14 cellular contexts compared by ENCODE assay signal in the genomic region with DNA sequence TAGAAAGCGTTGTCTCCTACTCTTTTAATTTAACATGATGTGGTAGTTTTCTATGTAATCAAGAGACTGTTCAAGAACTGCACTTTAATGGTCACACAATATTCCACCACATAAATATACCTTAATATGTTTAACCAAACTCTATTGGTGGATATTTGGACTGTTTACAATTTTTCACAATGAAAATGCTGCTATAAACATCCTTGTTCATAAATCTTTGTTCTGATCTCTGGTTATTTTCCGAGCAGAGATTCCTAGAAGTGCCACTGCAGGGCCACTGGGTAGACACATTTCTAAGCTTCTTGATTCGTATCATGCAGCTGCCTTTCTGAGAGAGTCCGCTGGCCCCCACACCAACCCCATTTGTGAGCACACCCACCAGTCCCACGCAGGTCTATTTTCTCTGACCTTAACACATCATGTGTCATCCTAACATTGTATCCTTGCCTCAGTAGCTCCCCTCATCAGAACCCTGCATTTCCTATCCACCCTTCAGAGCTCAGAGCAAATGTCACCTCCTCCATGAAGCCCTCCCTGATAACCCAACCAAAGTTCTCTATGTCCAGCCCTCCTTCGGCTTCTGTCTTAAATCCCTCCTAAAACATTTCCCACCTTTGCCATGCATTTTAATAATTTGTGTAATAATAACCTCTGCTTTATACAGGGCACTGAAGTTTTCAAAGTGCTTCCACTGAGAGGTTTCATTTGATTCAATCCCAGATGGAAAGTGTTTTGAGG. TPM values are rescaled to one million over a fixed set of nuclear protein-coding genes. Genes with fewer than 3 reads are reported as not detected.
A peak's percentile ranks its signal among the peaks of the same experiment; 100 is the strongest.
DNase-seq lines count a peak whose midpoint lies in the region; ATAC-seq and TF ChIP-seq lines count a peak whose summit lies in the region.
"Had no signal": no experiment of that assay in that cellular context is flagged by ENCODE, and none has a peak within 500 bp of the region (broad histone marks: within the 10 kb centered on the region; RNA-seq: fewer than 3 reads in every experiment).

No MANE protein-coding gene starts in this region.

- DNase-seq in body of pancreas, result no peak
- no peak for DNase-seq in mesothelial cell of epicardium (ENCODE audit: low spot score in 2 of 2, unreplicated experiment in 2 of 2)
- no peak for DNase-seq in stomach
- no peak for DNase-seq in activated T-cell treated with anti-CD3 and anti-CD28 coated beads, Interleukin-2, amount 50 U/mL, for 4 hours
- DNase-seq: COR-L47, Karpas-422, MG63, NCI-H1092, NCI-H2081 treated with DMSO at 0.1 percent for 48 hours, NCI-H524, PC-9 had no signal

- H3K27ac Mint-ChIP-seq in mesothelial cell of epicardium, result peak overlapping the region; percentile 59

- no peak for TF ChIP-seq CTCF in body of pancreas (IDR thresholded peaks at IDR 0.05)
- TF ChIP-seq CTCF in mesothelial cell of epicardium (IDR thresholded peaks at IDR 0.05; ENCODE audit: unreplicated experiment), result no peak
- TF ChIP-seq CTCF in stomach (IDR thresholded peaks at IDR 0.05), result no peak

- H3K9ac ChIP-seq in BLaER1, result no peak overlapping the region

- no peak overlapping the region for H3K4me3 Mint-ChIP-seq in mesothelial cell of epicardium
- no peak overlapping the region for H3K4me3 Mint-ChIP-seq in activated T-cell treated with anti-CD3 and anti-CD28 coated beads, Interleukin-2, amount 50 U/mL, for 4 hours

- H3K4me3 ChIP-seq in BLaER1, result no peak overlapping the region
- no peak overlapping the region for H3K4me3 ChIP-seq in body of pancreas
- no peak overlapping the region for H3K4me3 ChIP-seq in stomach
- H3K4me3 ChIP-seq: MG63, PC-9 had no signal

- TF ChIP-seq EP300 in stomach (IDR thresholded peaks at IDR 0.05), result no peak

- no peaks in the 10 kb centered on the region for H3K9me3 Mint-ChIP-seq in mesothelial cell of epicardium
- no peaks in the 10 kb centered on the region for H3K9me3 Mint-ChIP-seq in activated T-cell treated with anti-CD3 and anti-CD28 coated beads, Interleukin-2, amount 50 U/mL, for 4 hours

- H3K4me1 ChIP-seq in BLaER1, result peaks cover 31% of the 10 kb centered on the region
- H3K4me1 ChIP-seq in body of pancreas, result peaks cover 83% of the 10 kb centered on the region
- H3K4me1 ChIP-seq in stomach, result peaks cover 31 to 48% (median 40%) of the 10 kb centered on the region in 4 donors

- ATAC-seq in body of pancreas (no peak), HG03565 (IDR thresholded peaks at IDR 0.05; ENCODE audit: unreplicated experiment) (no peak), HG03571 (IDR thresholded peaks at IDR 0.05; ENCODE audit: unreplicated experiment) (no peak)
- no peak for ATAC-seq in activated T-cell treated with anti-CD3 and anti-CD28 coated beads, Interleukin-2, amount 50 U/mL, for 4 hours

- no peaks in the 10 kb centered on the region for H3K36me3 ChIP-seq in BLaER1
- H3K36me3 ChIP-seq in body of pancreas (replicated peaks in 1 of 2; ENCODE audit: insufficient read depth in 1 of 2, low read depth in 2 of 2), result no peaks in the 10 kb centered on the region
- H3K36me3 ChIP-seq in stomach, result no peaks in the 10 kb centered on the region
- H3K36me3 ChIP-seq: MG63 had no signal

- whole genome bisulfite sequencing in body of pancreas, 2 donors, result 68% methylated on average over 6 of the region's 6 CpGs
- WGBS in stomach, 5 donors, result 66 to 85% (median 78%) methylated on average over 6 of the region's 6 CpGs

- peaks cover 24% of the 10 kb centered on the region for H3K4me1 Mint-ChIP-seq in mesothelial cell of epicardium
- no peaks in the 10 kb centered on the region for H3K4me1 Mint-ChIP-seq in activated T-cell treated with anti-CD3 and anti-CD28 coated beads, Interleukin-2, amount 50 U/mL, for 4 hours (ENCODE audit: low read depth)

- no peaks in the 10 kb centered on the region for H3K27me3 Mint-ChIP-seq in mesothelial cell of epicardium (ENCODE audit: low read depth)
- no peaks in the 10 kb centered on the region for H3K27me3 Mint-ChIP-seq in activated T-cell treated with anti-CD3 and anti-CD28 coated beads, Interleukin-2, amount 50 U/mL, for 4 hours (ENCODE audit: low read depth)

- H3K27me3 ChIP-seq in BLaER1 (no peaks in the 10 kb centered on the region), body of pancreas (no peaks in the 10 kb centered on the region), stomach (peaks cover 0 to 11% (median 0%) of the 10 kb centered on the region in 3 donors)
- H3K27me3 ChIP-seq: MG63 had no signal

- intact Hi-C loops in body of pancreas (cut with DNase I) (no loop called here), stomach (cut with DNase I; ENCODE audit: low total_unique reads) (no loop called here)

- H3K36me3 Mint-ChIP-seq in mesothelial cell of epicardium, result no peaks in the 10 kb centered on the region
- H3K36me3 Mint-ChIP-seq in activated T-cell treated with anti-CD3 and anti-CD28 coated beads, Interleukin-2, amount 50 U/mL, for 4 hours (ENCODE audit: insufficient read depth), result no peaks in the 10 kb centered on the region

- TF ChIP-seq POLR2A in body of pancreas (IDR thresholded peaks at IDR 0.05) (no peak), stomach (IDR thresholded peaks at IDR 0.05) (no peak)

- H4K20me1 ChIP-seq in BLaER1, result no peaks in the 10 kb centered on the region

- H3K4me2 ChIP-seq in BLaER1, result 0 out of 2 replicates have a peak overlapping the region, but pooled peaks have one; percentile 90

- H3K9me3 ChIP-seq in BLaER1, result no peaks in the 10 kb centered on the region; the same call in 1 of the 2 replicates
- no peaks in the 10 kb centered on the region for H3K9me3 ChIP-seq in body of pancreas
- H3K9me3 ChIP-seq in stomach, result no peaks in the 10 kb centered on the region
- H3K9me3 ChIP-seq: MG63 had no signal

- H3K27ac ChIP-seq in BLaER1 (no peak overlapping the region), body of pancreas (peak overlapping the region; percentile 92 to 98 (median 94)), stomach (peak overlapping the region in 3 of 5 donors; percentile 25 to 81 (median 74))
- H3K27ac ChIP-seq: PC-9 had no signal

RNA-seq across cellular contexts. Expression of gene KCNK3, which starts 26.6 kb away (rescaled TPM):
- total RNA-seq in body of pancreas (10 to 100 TPM; 10.5 to 20.5 TPM), mesothelial cell of epicardium (6.3 to 6.9 TPM (median 6.6 TPM) in 3 replicates), stomach (10 to 100 TPM in 1 of 5 donors, 1 to 10 TPM in 3, under 1 TPM in 1; 0.87 to 22.8 (median 2.0) TPM)
- 1 to 10 TPM in 2 of 3 donors, under 1 TPM in 1; 0.62 to 2.8 (median 1.8) TPM for polyA plus RNA-seq in stomach
- total RNA-seq in activated T-cell treated with anti-CD3 and anti-CD28 coated beads, Interleukin-2, amount 50 U/mL, for 4 hours, result under 1 TPM; 0.08 to 0.16 (median 0.08) TPM
- total RNA-seq: PC-9 had no signal

RNA-seq across cellular contexts. Expression of gene SLC35F6, which starts 45.0 kb away (rescaled TPM):
- total RNA-seq in body of pancreas (10 to 100 TPM; 17.8 to 21.8 TPM), mesothelial cell of epicardium (25.2 to 26.8 TPM (median 26.0 TPM) in 3 replicates), stomach (10 to 100 TPM; 12.8 to 40.9 (median 14.7) TPM)
- polyA plus RNA-seq in stomach, result 10 to 100 TPM in 1 of 3 donors, 1 to 10 TPM in 2; 4.9 to 10.5 (median 8.6) TPM
- 10 to 100 TPM in 2 of 3 donors, 1 to 10 TPM in 1; 9.2 to 12.5 (median 11.6) TPM for total RNA-seq in activated T-cell treated with anti-CD3 and anti-CD28 coated beads, Interleukin-2, amount 50 U/mL, for 4 hours
